In the genomic region with DNA sequence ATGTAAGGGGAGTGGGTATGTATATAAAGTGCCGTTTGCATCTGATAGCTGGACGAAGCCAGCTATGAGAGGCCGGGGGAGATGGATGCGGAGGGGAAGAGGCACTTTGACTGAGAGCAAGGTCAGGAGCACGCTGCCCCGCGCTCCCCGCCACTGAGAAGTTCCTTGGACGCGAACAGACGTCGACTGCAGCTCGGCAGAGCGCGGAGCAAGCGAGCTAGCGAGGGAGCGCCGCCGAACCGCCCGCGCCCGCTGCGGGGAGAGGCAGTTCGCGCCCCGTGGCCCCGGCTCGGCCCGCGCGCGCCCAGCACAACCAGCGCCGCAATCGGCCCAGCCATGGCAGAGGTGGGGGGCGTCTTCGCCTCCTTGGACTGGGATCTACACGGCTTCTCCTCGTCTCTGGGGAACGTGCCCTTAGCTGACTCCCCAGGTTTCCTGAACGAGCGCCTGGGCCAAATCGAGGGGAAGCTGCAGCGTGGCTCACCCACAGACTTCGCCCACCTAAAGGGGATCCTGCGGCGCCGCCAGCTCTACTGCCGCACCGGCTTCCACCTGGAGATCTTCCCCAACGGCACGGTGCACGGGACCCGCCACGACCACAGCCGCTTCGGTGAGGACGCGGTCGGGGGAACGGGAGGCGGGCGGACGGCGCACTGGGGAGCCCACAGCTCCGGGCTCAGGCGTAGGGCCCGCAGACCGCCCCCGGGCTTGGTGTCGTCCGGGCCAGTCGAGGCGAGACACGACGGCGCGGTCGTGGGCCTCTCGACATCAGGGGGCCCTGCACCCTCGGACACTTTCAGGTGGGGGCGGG, we compare ENCODE assay signal across 9 cellular contexts. TPM values are rescaled to one million over a fixed set of nuclear protein-coding genes. Genes with fewer than 3 reads are reported as not detected.
DNase-seq lines count a peak whose midpoint lies in the region; ATAC-seq, FAIRE-seq and TF ChIP-seq lines count a peak whose summit lies in the region.
"Had no signal": no experiment of that assay in that cellular context is flagged by ENCODE, and none has a peak within 500 bp of the region (broad histone marks: within the 10 kb centered on the region; RNA-seq: fewer than 3 reads in every experiment).

A gene (plus strand): TSS at position 51 of the 811 bp plus-strand sequence. CDS start 286 bp downstream, at position 337.

- H4K20me1 ChIP-seq in OCI-LY3 (ENCODE audit: insufficient read depth, low read length) (no peaks in the 10 kb centered on the region), endothelial cell of umbilical vein (replicated peaks; ENCODE audit: control insufficient read depth, extremely low read depth, insufficient read depth, low read length) (no peaks in the 10 kb centered on the region)

- peak within 1 kb of the TSS; percentile 27; the same call in 1 of the 2 replicates for H3K4me3 ChIP-seq in AG04449 (ENCODE audit: low read depth, low read length)
- H3K4me3 ChIP-seq in OCI-LY3 (ENCODE audit: low read length), result peak within 1 kb of the TSS; percentile 80
- peak within 1 kb of the TSS in 2 of 3 experiments; percentile 35 to 43 for H3K4me3 ChIP-seq in endothelial cell of umbilical vein (replicated peaks in 1 of 3; ENCODE audit: insufficient read depth in 1 of 3, low read depth in 1 of 3, low read length in 3 of 3)

- H3K9me1 ChIP-seq in endothelial cell of umbilical vein (replicated peaks; ENCODE audit: control insufficient read depth, extremely low read depth, insufficient read depth, low read length), result no peaks in the 10 kb centered on the region

- DNase-seq in AG04449 (ENCODE audit: low read depth, low spot score) (no peak), endothelial cell of umbilical vein (ENCODE audit: low read depth, low spot score) (peak; percentile 33), iPS-NIHi7 (ENCODE audit: extremely low spot score) (no peak), SHP77 treated with DMSO at 0.1 percent for 48 hours (lab: John Stamatoyannopoulos, UW) (no peak)

- no peak for TF ChIP-seq POLR2A in endothelial cell of umbilical vein (IDR thresholded peaks at IDR 0.05; ENCODE audit: low read depth, low read length)

- no peak for ATAC-seq in GM21737 (IDR thresholded peaks at IDR 0.05; ENCODE audit: unreplicated experiment)
- ATAC-seq in GM19467 (IDR thresholded peaks at IDR 0.05; ENCODE audit: unreplicated experiment), result no peak

- H3K9me3 ChIP-seq in OCI-LY3 (ENCODE audit: insufficient read depth, low read length) (no peaks in the 10 kb centered on the region), endothelial cell of umbilical vein (replicated peaks; ENCODE audit: control insufficient read depth, insufficient read depth, low read length) (no peaks in the 10 kb centered on the region)

- POLR2A ChIA-PET in AG04449 (lab: Yijun Ruan, JAX), result no interaction called here
- POLR2A ChIA-PET in endothelial cell of umbilical vein (lab: Charles Lee), result interaction anchor here (0.7 kb wide), 1 partner anchor 134 kb away, joined by 3 read pairs; no protein-coding TSS in a partner anchor

- CTCF ChIA-PET in AG04449 (lab: Yijun Ruan, JAX) (no interaction called here), endothelial cell of umbilical vein (lab: Charles Lee) (no interaction called here)

- H3K9me3 Mint-ChIP-seq in nephron, result peaks cover 5% of the 10 kb centered on the region

- peak within 1 kb of the TSS; percentile 31; the same call in 1 of the 2 replicates for H3K9ac ChIP-seq in OCI-LY3 (ENCODE audit: low read length)
- H3K9ac ChIP-seq in endothelial cell of umbilical vein (replicated peaks; ENCODE audit: extremely low read depth, insufficient read depth, low read length), result peak within 1 kb of the TSS; percentile 48
- H3K9ac ChIP-seq: KMS-11 had no signal

- H3K4me1 ChIP-seq in OCI-LY3 (ENCODE audit: low read length), result peaks cover 18% of the 10 kb centered on the region
- peaks cover 69% of the 10 kb centered on the region for H3K4me1 ChIP-seq in endothelial cell of umbilical vein (ENCODE audit: control insufficient read depth, extremely low read depth, insufficient read depth, low read length)

- H3K36me3 ChIP-seq in OCI-LY3 (replicated peaks; ENCODE audit: low read depth, low read length) (no peaks in the 10 kb centered on the region), endothelial cell of umbilical vein (ENCODE audit: control insufficient read depth in 2 of 2, extremely low read depth in 1 of 2, insufficient read depth in 2 of 2, low read length in 2 of 2) (no peaks in the 10 kb centered on the region)

- H3K36me3 Mint-ChIP-seq in nephron (ENCODE audit: low read depth), result no peaks in the 10 kb centered on the region

- H3K79me2 ChIP-seq in OCI-LY3 (ENCODE audit: low read length), result no peaks in the 10 kb centered on the region
- H3K79me2 ChIP-seq in endothelial cell of umbilical vein (ENCODE audit: control insufficient read depth, insufficient read depth, low read length), result peaks cover 37% of the 10 kb centered on the region

- H3K4me2 ChIP-seq in OCI-LY3 (ENCODE audit: low read length), result peak within 1 kb of the TSS; percentile 92
- H3K4me2 ChIP-seq in endothelial cell of umbilical vein (ENCODE audit: insufficient read depth, low read length), result peak within 1 kb of the TSS; percentile 37
- H3K4me2 ChIP-seq: KMS-11 had no signal

- H3K27me3 Mint-ChIP-seq in nephron (ENCODE audit: low read depth), result peaks cover 24% of the 10 kb centered on the region

- no peak for TF ChIP-seq CTCF in AG04449 (IDR thresholded peaks at IDR 0.05; ENCODE audit: insufficient read depth, low read length, missing control alignments)
- TF ChIP-seq CTCF in OCI-LY3 (IDR thresholded peaks at IDR 0.05; ENCODE audit: low read depth, low read length), result no peak
- TF ChIP-seq CTCF in endothelial cell of umbilical vein (IDR thresholded peaks at IDR 0.05; ENCODE audit: extremely low read depth in 1 of 2, insufficient read depth in 1 of 2, low read depth in 1 of 2, low read length in 2 of 2), result no peak
- TF ChIP-seq CTCF in nephron (IDR thresholded peaks at IDR 0.05; ENCODE audit: unreplicated experiment in 3 of 3), result no peak

- intact Hi-C loops in endothelial cell of umbilical vein (cut with micrococcal nuclease), result loop anchor here (2.0 kb wide), 1 partner anchor 63 kb away; no protein-coding TSS in a partner anchor

- FAIRE-seq in endothelial cell of umbilical vein (lab: Jason Lieb, UNC), result no peak

- H3K27ac Mint-ChIP-seq in nephron, result peak within 1 kb of the TSS in 2 of 3 experiments; percentile 47 to 49

- BruUV-seq in endothelial cell of umbilical vein (replicated peaks; lab: Mats Ljungman, UMichigan), result no TSS peak

- H3K27ac ChIP-seq in OCI-LY3 (ENCODE audit: low read length), result no peak within 1 kb of the TSS
- peak within 1 kb of the TSS; percentile 62 for H3K27ac ChIP-seq in endothelial cell of umbilical vein (ENCODE audit: insufficient read depth, low read depth, low read length)
- H3K27ac ChIP-seq: KMS-11 had no signal

- peaks cover 3% of the 10 kb centered on the region; the same call in 1 of the 2 replicates for H3K27me3 ChIP-seq in OCI-LY3 (ENCODE audit: low read depth, low read length)
- H3K27me3 ChIP-seq in endothelial cell of umbilical vein (ENCODE audit: control insufficient read depth in 2 of 2, insufficient read depth in 2 of 2, low read length in 2 of 2), result no peaks in the 10 kb centered on the region

- dilution Hi-C loops in endothelial cell of umbilical vein (cut with MboI; ENCODE audit: extremely low pct_ligation_motif_present, low sequenced_read_pairs), result no loop called here

- H2AFZ ChIP-seq in OCI-LY3 (ENCODE audit: low read depth, low read length) (peak within 1 kb of the TSS; percentile 94), endothelial cell of umbilical vein (ENCODE audit: low read depth, low read length) (peak within 1 kb of the TSS; percentile 60)

- H3K4me1 Mint-ChIP-seq in nephron, result peaks cover 39% of the 10 kb centered on the region

- H3K4me3 Mint-ChIP-seq in nephron, result peak within 1 kb of the TSS; percentile 65 to 83 (median 75)

TF ChIP-seq in endothelial cell of umbilical vein, 7 proteins besides CTCF, POLR2A, EP300 and RAD21:
- TF ChIP-seq FOS (IDR thresholded peaks at IDR 0.05; ENCODE audit: borderline replicate concordance, insufficient read depth, low read length), result no peak
- TF ChIP-seq EZH2 (IDR thresholded peaks at IDR 0.05; ENCODE audit: borderline replicate concordance, low read depth, low read length, severe bottlenecking), result no peak
- TF ChIP-seq, protein P1, sequence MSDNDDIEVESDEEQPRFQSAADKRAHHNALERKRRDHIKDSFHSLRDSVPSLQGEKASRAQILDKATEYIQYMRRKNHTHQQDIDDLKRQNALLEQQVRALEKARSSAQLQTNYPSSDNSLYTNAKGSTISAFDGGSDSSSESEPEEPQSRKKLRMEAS (IDR thresholded peaks at IDR 0.05; ENCODE audit: insufficient read depth, insufficient read length), result no peak
- no peak for TF ChIP-seq POLR2AphosphoS5 (IDR thresholded peaks at IDR 0.05; ENCODE audit: insufficient read depth, low read depth, low read length)
- no peak for TF ChIP-seq JUN (IDR thresholded peaks at IDR 0.05; ENCODE audit: borderline replicate concordance, insufficient read depth, insufficient read length, low read depth)
- TF ChIP-seq GATA2 (IDR thresholded peaks at IDR 0.05; ENCODE audit: insufficient read depth, insufficient read length, low read depth, low read length), result no peak
- no peak for TF ChIP-seq MYC (IDR thresholded peaks at IDR 0.05; ENCODE audit: low read depth, low read length)

RNA-seq across cellular contexts. Expression of the gene that starts here (rescaled TPM):
- total RNA-seq in endothelial cell of umbilical vein, result 3.1 and 5.1 TPM in 2 replicates
- 3.1 and 3.8 TPM in 2 replicates for polyA plus RNA-seq in endothelial cell of umbilical vein
- polyA plus RNA-seq in endothelial cell of umbilical vein (2011; cell fraction: cytosol; rRNA removed), result 3.1 TPM in 2 replicates
- polyA plus RNA-seq in endothelial cell of umbilical vein (2011; cell fraction: nucleus; rRNA removed), result 1.7 and 1.9 TPM in 2 replicates
- polyA plus RNA-seq in endothelial cell of umbilical vein (2012), result 10.5 and 10.9 TPM in 2 replicates
- 1.4 and 1.6 TPM in 2 replicates for polyA minus RNA-seq in endothelial cell of umbilical vein
- polyA minus RNA-seq in endothelial cell of umbilical vein (2011; cell fraction: cytosol; rRNA and poly(A)+ RNA removed), result not detected
- 1.4 and 1.8 TPM in 2 replicates for polyA minus RNA-seq in endothelial cell of umbilical vein (2011; cell fraction: nucleus; rRNA and poly(A)+ RNA removed)

Comparison
In these comparisons a context has a peak if more than half of its experiments do, and no peak if none do; other contexts are left out.
1. H3K4me3 ChIP-seq: peak in every context shown above with its lines; median percentile 80 in OCI-LY3; 39 in endothelial cell of umbilical vein; 27 in AG04449.